Comparison of ENCODE assay signal across 21 cellular contexts in the genomic region with DNA sequence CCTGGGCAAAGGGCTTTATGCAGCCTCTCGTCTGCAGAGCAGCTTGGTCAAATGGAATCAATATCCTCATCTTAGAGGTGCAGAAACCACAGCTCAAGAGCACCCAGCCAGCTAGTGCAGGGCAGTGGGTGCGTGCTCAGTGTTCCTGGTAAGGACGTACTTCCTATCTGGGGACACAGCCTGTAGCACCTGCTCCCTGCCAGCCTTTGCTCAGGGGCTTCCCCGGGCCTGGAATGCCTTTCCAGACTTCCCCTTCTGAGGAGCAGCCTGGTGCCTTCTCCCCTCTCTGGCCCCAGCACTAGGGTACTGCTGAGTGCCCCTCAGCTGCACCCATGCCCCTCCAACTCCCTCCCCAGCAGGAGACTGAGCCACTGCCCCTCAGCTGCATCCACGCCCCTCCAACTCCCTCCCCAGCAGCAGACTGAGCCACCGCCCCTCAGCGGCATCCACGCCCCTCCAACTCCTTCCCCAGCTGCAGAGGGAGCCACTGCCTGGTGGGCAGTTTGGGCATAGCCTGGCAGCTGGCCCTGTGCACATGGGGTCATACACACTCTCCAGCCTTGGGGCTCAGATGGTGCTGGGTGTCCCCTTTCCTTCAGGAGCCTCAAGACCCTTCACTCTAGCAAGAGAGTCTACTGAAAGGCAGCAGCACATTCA. TPM values are rescaled to one million over a fixed set of nuclear protein-coding genes. Genes with fewer than 3 reads are reported as not detected.
DNase-seq lines count a peak whose midpoint lies in the region; ATAC-seq and TF ChIP-seq lines count a peak whose summit lies in the region.
"Had no signal": no experiment of that assay in that cellular context is flagged by ENCODE, and none has a peak within 500 bp of the region (broad histone marks: within the 10 kb centered on the region; RNA-seq: fewer than 3 reads in every experiment).

No MANE protein-coding gene starts in this region.

- CTCF ChIA-PET in Caco-2 (lab: Charles Lee), result no interaction called here

- no peak overlapping the region for H3K27ac ChIP-seq in left lung
- H3K27ac ChIP-seq: GM23248 had no signal

- peak; percentile 6 for DNase-seq in DMS79 (lab: John Stamatoyannopoulos, UW)
- no peak for DNase-seq in left lung
- no peak for DNase-seq in stimulated activated effector memory CD8-positive, alpha-beta T cell treated with anti-CD3 and anti-CD28 coated beads, Interleukin-12 subunit alpha, Interleukin-12 subunit beta, amount 100 ng/mL, for 72 hours (ENCODE audit: low spot score in 2 of 2)
- no peak for DNase-seq in NCI-H2081 (lab: John Stamatoyannopoulos, UW)
- no peak for DNase-seq in stimulated activated CD4-positive, alpha-beta T cell treated with anti-CD3 and anti-CD28 coated beads, Interleukin-2, amount 100 ng/mL, for 24 hours
- DNase-seq in Caco-2, result no peak
- DNase-seq: AML-193, GM23248, Karpas-422, MG63, NCI-H1092, NCI-H1694, NCI-H2171 treated with DMSO at 0.1 percent for 48 hours, NCI-H524 treated with DMSO at 0.1 percent for 48 hours, SHP77, T-helper 1 cell had no signal

- H3K4me1 ChIP-seq in left lung (peaks cover 0 to 10% of the 10 kb centered on the region in 2 donors), Caco-2 (peaks cover 27% of the 10 kb centered on the region)

- peak; percentile 33 for ATAC-seq in left lung
- ATAC-seq in stimulated activated effector memory CD8-positive, alpha-beta T cell treated with anti-CD3 and anti-CD28 coated beads, Interleukin-12 subunit alpha, Interleukin-12 subunit beta, amount 100 ng/mL, for 72 hours, result no peak
- ATAC-seq: HepG2, SK-N-SH treated with all-trans-retinoic acid at 6 μM for 48 hours had no signal

- no peaks in the 10 kb centered on the region for H3K27me3 ChIP-seq in left lung
- no peaks in the 10 kb centered on the region for H3K27me3 ChIP-seq in Caco-2 (replicated peaks; ENCODE audit: control insufficient read depth, insufficient read depth, low read length)
- H3K27me3 ChIP-seq: MG63, Peyer's patch had no signal

- H3K36me3 ChIP-seq in left lung, result no peaks in the 10 kb centered on the region
- H3K36me3 ChIP-seq in Caco-2 (ENCODE audit: control insufficient read depth, insufficient read depth, low read length), result no peaks in the 10 kb centered on the region
- H3K36me3 ChIP-seq: MG63, Peyer's patch had no signal

- no peaks in the 10 kb centered on the region for H3K36me3 Mint-ChIP-seq in IgD-negative memory B cell
- H3K36me3 Mint-ChIP-seq in stimulated activated effector memory CD8-positive, alpha-beta T cell treated with anti-CD3 and anti-CD28 coated beads, Interleukin-12 subunit alpha, Interleukin-12 subunit beta, amount 100 ng/mL, for 72 hours, result no peaks in the 10 kb centered on the region
- no peaks in the 10 kb centered on the region for H3K36me3 Mint-ChIP-seq in Caco-2 (ENCODE audit: insufficient read depth, unreplicated experiment)
- H3K36me3 Mint-ChIP-seq: CD14-positive monocyte had no signal

- peaks cover 0 to 2% (median 0%) of the 10 kb centered on the region in 3 donors for H3K4me1 Mint-ChIP-seq in IgD-negative memory B cell
- H3K4me1 Mint-ChIP-seq in stimulated activated effector memory CD8-positive, alpha-beta T cell treated with anti-CD3 and anti-CD28 coated beads, Interleukin-12 subunit alpha, Interleukin-12 subunit beta, amount 100 ng/mL, for 72 hours, result peaks cover 34% of the 10 kb centered on the region
- peaks cover 15% of the 10 kb centered on the region for H3K4me1 Mint-ChIP-seq in Caco-2 (ENCODE audit: low read depth, unreplicated experiment)
- H3K4me1 Mint-ChIP-seq: CD14-positive monocyte had no signal

- H3K4me3 Mint-ChIP-seq in IgD-negative memory B cell (no peak overlapping the region), Caco-2 (ENCODE audit: unreplicated experiment) (no peak overlapping the region)
- H3K4me3 Mint-ChIP-seq in stimulated activated effector memory CD8-positive, alpha-beta T cell treated with anti-CD3 and anti-CD28 coated beads, Interleukin-12 subunit alpha, Interleukin-12 subunit beta, amount 100 ng/mL, for 72 hours, result no peak overlapping the region
- H3K4me3 Mint-ChIP-seq: CD14-positive monocyte had no signal

- no peak for TF ChIP-seq CTCF in left lung (IDR thresholded peaks at IDR 0.05)
- no peak for TF ChIP-seq CTCF in Caco-2 (IDR thresholded peaks at IDR 0.05; ENCODE audit: insufficient read depth in 1 of 2, low read depth in 1 of 2, low read length in 1 of 2, severe bottlenecking in 1 of 2, unreplicated experiment in 1 of 2)

- H3K27ac Mint-ChIP-seq in IgD-negative memory B cell (peak overlapping the region in 2 of 3 donors; percentile 16 to 75), Caco-2 (ENCODE audit: unreplicated experiment) (no peak overlapping the region)
- peak overlapping the region; percentile 20 for H3K27ac Mint-ChIP-seq in stimulated activated effector memory CD8-positive, alpha-beta T cell treated with anti-CD3 and anti-CD28 coated beads, Interleukin-12 subunit alpha, Interleukin-12 subunit beta, amount 100 ng/mL, for 72 hours
- H3K27ac Mint-ChIP-seq: CD14-positive monocyte had no signal

- H3K27me3 Mint-ChIP-seq in IgD-negative memory B cell, result peaks cover 11% of the 10 kb centered on the region
- no peaks in the 10 kb centered on the region for H3K27me3 Mint-ChIP-seq in Caco-2 (ENCODE audit: insufficient read depth, unreplicated experiment)

- intact Hi-C loops in left lung (cut with DNase I), result no loop called here
- intact Hi-C loops in Caco-2 (cut with micrococcal nuclease; ENCODE audit: unreplicated experiment), result no loop called here

- no TSS peak for BruUV-seq in Caco-2 (replicated peaks; lab: Mats Ljungman, UMichigan)

- H3K9me3 Mint-ChIP-seq in IgD-negative memory B cell (no peaks in the 10 kb centered on the region), Caco-2 (ENCODE audit: unreplicated experiment) (peaks cover 8% of the 10 kb centered on the region)
- no peaks in the 10 kb centered on the region for H3K9me3 Mint-ChIP-seq in stimulated activated effector memory CD8-positive, alpha-beta T cell treated with anti-CD3 and anti-CD28 coated beads, Interleukin-12 subunit alpha, Interleukin-12 subunit beta, amount 100 ng/mL, for 72 hours

- H3K4me3 ChIP-seq in left lung (no peak overlapping the region), Caco-2 (ENCODE audit: low read depth, low read length) (no peak overlapping the region)
- H3K4me3 ChIP-seq: GM23248, MG63 had no signal

- POLR2A ChIA-PET in Caco-2 (lab: Charles Lee), result no interaction called here

- H3K9me3 ChIP-seq in left lung (no peaks in the 10 kb centered on the region), Caco-2 (0 out of 2 replicates have a peak, but pooled peaks cover 4% of the 10 kb centered on the region)
- H3K9me3 ChIP-seq: MG63, Peyer's patch had no signal

RNA-seq across cellular contexts. Expression of a gene that starts 42.2 kb away (rescaled TPM):
- polyA plus RNA-seq in IgD-negative memory B cell, result 0.20 TPM
- 10 to 100 TPM; 24.9 to 31.4 TPM for total RNA-seq in left lung
- total RNA-seq in Caco-2 (2022), result 27.3 and 27.6 TPM in 2 replicates
- polyA plus RNA-seq: CD14-positive monocyte had no signal
